ENCODE assay signal across 8 cellular contexts in genomic region chr17:1109606-1110523, GRCh38.
A peak's percentile ranks its signal among the peaks of the same experiment; 100 is the strongest.
DNase-seq lines count a peak whose midpoint lies in the region; ATAC-seq and TF ChIP-seq lines count a peak whose summit lies in the region.

No MANE protein-coding gene starts in this region.

- H3K4me1 Mint-ChIP-seq in CD8-positive, alpha-beta T cell (ENCODE audit: low read depth): peaks cover 29% of the 10 kb centered on the region

- POLR2A ChIA-PET in CD8-positive, alpha-beta T cell (lab: Charles Lee): interaction anchor here (0.8 to 1.8 kb wide), 3 partner anchors 10 to 89 kb away, joined by 3 to 7 read pairs (median 3); no protein-coding TSS in a partner anchor

- H3K36me3 ChIP-seq in CD8-positive, alpha-beta T cell (ENCODE audit: insufficient read depth, low read length): no peaks in the 10 kb centered on the region
- no peaks in the 10 kb centered on the region for H3K36me3 ChIP-seq in SU-DHL-6 (ENCODE audit: low read length)
- H3K36me3 ChIP-seq in ectodermal cell (ENCODE audit: control insufficient read depth, insufficient read depth, low read length): no peaks in the 10 kb centered on the region
- H3K36me3 ChIP-seq in mucosa of rectum (ENCODE audit: control insufficient read depth in 2 of 2, insufficient read depth in 2 of 2, low read length in 2 of 2): peaks cover 0 to 3% of the 10 kb centered on the region in 2 donors
- no peaks in the 10 kb centered on the region for H3K36me3 ChIP-seq in upper lobe of right lung

- no peaks in the 10 kb centered on the region for H3K36me3 Mint-ChIP-seq in CD8-positive, alpha-beta T cell

- CTCF ChIA-PET in CD8-positive, alpha-beta T cell (lab: Charles Lee): interaction anchor here (1.7 to 2.8 kb wide), 2 partner anchors 13 to 78 kb away, joined by 10 to 18 read pairs; no protein-coding TSS in a partner anchor

- H3K4me1 ChIP-seq in CD8-positive, alpha-beta T cell (ENCODE audit: insufficient read depth, low read length): peaks cover 28% of the 10 kb centered on the region
- H3K4me1 ChIP-seq in ectodermal cell (ENCODE audit: control insufficient read depth, insufficient read depth, low read length): peaks cover 25% of the 10 kb centered on the region
- peaks cover 54 to 62% of the 10 kb centered on the region in 2 donors for H3K4me1 ChIP-seq in mucosa of rectum (ENCODE audit: control insufficient read depth in 2 of 2, insufficient read depth in 2 of 2, low read length in 2 of 2)
- peaks cover 51% of the 10 kb centered on the region for H3K4me1 ChIP-seq in upper lobe of right lung

- no peaks in the 10 kb centered on the region for H3K27me3 ChIP-seq in CD8-positive, alpha-beta T cell (ENCODE audit: insufficient read depth, low read length)
- H3K27me3 ChIP-seq in SU-DHL-6 (ENCODE audit: low read length) (no peaks in the 10 kb centered on the region), ectodermal cell (ENCODE audit: control insufficient read depth, insufficient read depth, low read length, poor library complexity, severe bottlenecking) (peaks cover 13% of the 10 kb centered on the region), mucosa of rectum (ENCODE audit: control insufficient read depth in 2 of 2, insufficient read depth in 2 of 2, low read length in 2 of 2) (no peaks in the 10 kb centered on the region), upper lobe of right lung (no peaks in the 10 kb centered on the region)

- H3K4me3 ChIP-seq in CD8-positive, alpha-beta T cell (ENCODE audit: low read depth, low read length): peak overlapping the region; percentile 62
- H3K4me3 ChIP-seq in SU-DHL-6 (ENCODE audit: insufficient read depth, low read length, poor library complexity, severe bottlenecking) (no peak overlapping the region), ectodermal cell (ENCODE audit: insufficient read depth, low read depth, low read length) (peak overlapping the region; percentile 59), mucosa of rectum (ENCODE audit: low read length in 2 of 2) (peak overlapping the region; percentile 68 to 77), upper lobe of right lung (peak overlapping the region; percentile 70)

- no peaks in the 10 kb centered on the region for H4K20me1 ChIP-seq in SU-DHL-6 (ENCODE audit: low read depth, low read length)

- H3K27ac Mint-ChIP-seq in CD8-positive, alpha-beta T cell: peak overlapping the region; percentile 22

- ATAC-seq in CD8-positive, alpha-beta T cell: peak; percentile 45
- ATAC-seq in upper lobe of right lung: peak; percentile 3

- WGBS in ectodermal cell, 2 experiments: 18 to 19% methylated on average over 29 to 30 of the region's 33 CpGs

- peak in 4 of 7 experiments; percentile 18 to 62 (median 42) for DNase-seq in CD8-positive, alpha-beta T cell
- DNase-seq in HCEC 1CT: peak; percentile 17
- peak; percentile 80 for DNase-seq in upper lobe of right lung
- DNase-seq in NK-92 treated with Interleukin-12 subunit alpha and Interleukin-12 subunit beta, amount 100 ng/mL, for 24 hours (lab: John Stamatoyannopoulos, UW): no peak
- no peak for DNase-seq in NCI-H1417 (lab: John Stamatoyannopoulos, UW)

- H3K4me2 ChIP-seq in SU-DHL-6 (ENCODE audit: low read depth, low read length, poor library complexity, severe bottlenecking): peak overlapping the region; percentile 42

- H3K79me2 ChIP-seq in SU-DHL-6 (ENCODE audit: insufficient read depth, low read length): no peaks in the 10 kb centered on the region

- no peaks in the 10 kb centered on the region for H3K27me3 Mint-ChIP-seq in CD8-positive, alpha-beta T cell (ENCODE audit: low read depth)

- peak overlapping the region; percentile 60 for H3K27ac ChIP-seq in CD8-positive, alpha-beta T cell (ENCODE audit: low read depth, low read length)
- H3K27ac ChIP-seq in SU-DHL-6 (ENCODE audit: low read depth, low read length): no peak overlapping the region
- peak overlapping the region; percentile 26 for H3K27ac ChIP-seq in ectodermal cell (ENCODE audit: insufficient read depth, low read depth, low read length, poor library complexity, severe bottlenecking)
- H3K27ac ChIP-seq in mucosa of rectum (ENCODE audit: low read depth in 2 of 2, low read length in 2 of 2): peak overlapping the region; percentile 96 to 97
- H3K27ac ChIP-seq in upper lobe of right lung: peak overlapping the region; percentile 91

- no peaks in the 10 kb centered on the region for H3K9me2 ChIP-seq in SU-DHL-6 (replicated peaks; ENCODE audit: insufficient read depth, low read length)

- no peaks in the 10 kb centered on the region for H3K9me3 ChIP-seq in CD8-positive, alpha-beta T cell (ENCODE audit: low read length)
- H3K9me3 ChIP-seq in SU-DHL-6 (ENCODE audit: insufficient read depth, low read length) (no peaks in the 10 kb centered on the region), ectodermal cell (ENCODE audit: control insufficient read depth, low read length) (no peaks in the 10 kb centered on the region), mucosa of rectum (ENCODE audit: control insufficient read depth in 2 of 2, low read length in 2 of 2) (no peaks in the 10 kb centered on the region), upper lobe of right lung (no peaks in the 10 kb centered on the region)

- H3F3A ChIP-seq in SU-DHL-6 (ENCODE audit: insufficient read depth): no peaks in the 10 kb centered on the region

- intact Hi-C loops in CD8-positive, alpha-beta T cell (cut with DNase I, micrococcal nuclease): loop anchor here (2.0 to 5.0 kb wide), 4 partner anchors 71 to 113 kb away; partner anchors contain the start of gene TIMM22 (in 1 of the 2)
- intact Hi-C loops in upper lobe of right lung (cut with DNase I): no loop called here

- no peaks in the 10 kb centered on the region for H3K9me3 Mint-ChIP-seq in CD8-positive, alpha-beta T cell

- no peak overlapping the region for H2AFZ ChIP-seq in SU-DHL-6 (ENCODE audit: low read depth, low read length, severe bottlenecking)

- peak overlapping the region; percentile 28; the same call in 1 of the 2 replicates for H3K9ac ChIP-seq in SU-DHL-6 (ENCODE audit: low read length)
- peak overlapping the region; percentile 83 to 89 for H3K9ac ChIP-seq in mucosa of rectum (ENCODE audit: low read depth in 1 of 2, low read length in 2 of 2)

- H3K4me3 Mint-ChIP-seq in CD8-positive, alpha-beta T cell: peak overlapping the region; percentile 74

- no peak for TF ChIP-seq CTCF in CD8-positive, alpha-beta T cell (IDR thresholded peaks at IDR 0.05)
- TF ChIP-seq CTCF in SU-DHL-6 (IDR thresholded peaks at IDR 0.05; ENCODE audit: insufficient read depth, low read length, poor library complexity, severe bottlenecking): no peak
- no peak for TF ChIP-seq CTCF in upper lobe of right lung (IDR thresholded peaks at IDR 0.05)

Comparison
In these comparisons a context has a peak if more than half of its experiments do, and no peak if none do; other contexts are left out.
1. DNase-seq: peak in CD8-positive, alpha-beta T cell (4 of 7), HCEC 1CT (single experiment) and upper lobe of right lung (single experiment); none in NK-92 treated with Interleukin-12 subunit alpha and Interleukin-12 subunit beta, amount 100 ng/mL, for 24 hours (single experiment) and NCI-H1417 (0 of 3).